14 cellular contexts compared by ENCODE assay signal in genomic region chr1:23081376-23081775, GRCh38.
DNase-seq lines count a peak whose midpoint lies in the region; ATAC-seq and TF ChIP-seq lines count a peak whose summit lies in the region.
"Had no signal": no experiment of that assay in that cellular context is flagged by ENCODE, and none has a peak within 500 bp of the region (broad histone marks: within the 10 kb centered on the region; RNA-seq: fewer than 3 reads in every experiment).

No MANE protein-coding gene starts in this region.

- peak; percentile 18 for TF ChIP-seq CTCF in activated CD8-positive, alpha-beta T cell treated with anti-CD3 and anti-CD28 coated beads for 36 hours (IDR thresholded peaks at IDR 0.05)
- peak; percentile 63 for TF ChIP-seq CTCF in epithelial cell of esophagus (IDR thresholded peaks at IDR 0.05; ENCODE audit: insufficient read depth, low read depth, low read length, missing control alignments)

- POLR2A ChIA-PET in activated CD8-positive, alpha-beta T cell treated with anti-CD3 and anti-CD28 coated beads for 36 hours (lab: Charles Lee), result no interaction called here
- POLR2A ChIA-PET in activated CD8-positive, alpha-beta T cell treated with anti-CD3 and anti-CD28 coated beads, Interleukin-2, amount 10 ng/mL, durations not matched to agents 7 days and 5 days (lab: Charles Lee), result no interaction called here

- intact Hi-C loops in activated CD8-positive, alpha-beta T cell treated with anti-CD3 and anti-CD28 coated beads for 36 hours (cut with micrococcal nuclease), result no loop called here

- H3K4me3 Mint-ChIP-seq in activated CD8-positive, alpha-beta T cell treated with anti-CD3 and anti-CD28 coated beads for 36 hours, result no peak overlapping the region
- H3K4me3 Mint-ChIP-seq in activated CD8-positive, alpha-beta T cell treated with anti-CD3 and anti-CD28 coated beads, Interleukin-2, amount 10 ng/mL, durations not matched to agents 7 days and 5 days, result no peak overlapping the region
- no peak overlapping the region for H3K4me3 Mint-ChIP-seq in stimulated activated effector memory CD8-positive, alpha-beta T cell treated with anti-CD3 and anti-CD28 coated beads, Interleukin-12 subunit alpha, Interleukin-12 subunit beta, amount 100 ng/mL, for 72 hours
- H3K4me3 Mint-ChIP-seq: central memory CD8-positive, alpha-beta T cell had no signal

- no peaks in the 10 kb centered on the region for H3K4me1 Mint-ChIP-seq in activated CD8-positive, alpha-beta T cell treated with anti-CD3 and anti-CD28 coated beads for 36 hours (ENCODE audit: low read depth)
- H3K4me1 Mint-ChIP-seq in activated CD8-positive, alpha-beta T cell treated with anti-CD3 and anti-CD28 coated beads, Interleukin-2, amount 10 ng/mL, durations not matched to agents 7 days and 5 days (ENCODE audit: low read depth), result no peaks in the 10 kb centered on the region
- H3K4me1 Mint-ChIP-seq in stimulated activated effector memory CD8-positive, alpha-beta T cell treated with anti-CD3 and anti-CD28 coated beads, Interleukin-12 subunit alpha, Interleukin-12 subunit beta, amount 100 ng/mL, for 72 hours, result no peaks in the 10 kb centered on the region
- H3K4me1 Mint-ChIP-seq: central memory CD8-positive, alpha-beta T cell had no signal

- no peaks in the 10 kb centered on the region for H3K27me3 Mint-ChIP-seq in activated CD8-positive, alpha-beta T cell treated with anti-CD3 and anti-CD28 coated beads for 36 hours
- H3K27me3 Mint-ChIP-seq in activated CD8-positive, alpha-beta T cell treated with anti-CD3 and anti-CD28 coated beads, Interleukin-2, amount 10 ng/mL, durations not matched to agents 7 days and 5 days (ENCODE audit: low read depth), result no peaks in the 10 kb centered on the region
- H3K27me3 Mint-ChIP-seq: central memory CD8-positive, alpha-beta T cell had no signal

- H3K36me3 Mint-ChIP-seq in activated CD8-positive, alpha-beta T cell treated with anti-CD3 and anti-CD28 coated beads for 36 hours (ENCODE audit: low read depth), result peaks cover 32% of the 10 kb centered on the region
- H3K36me3 Mint-ChIP-seq in activated CD8-positive, alpha-beta T cell treated with anti-CD3 and anti-CD28 coated beads, Interleukin-2, amount 10 ng/mL, durations not matched to agents 7 days and 5 days (ENCODE audit: low read depth), result peaks cover 71% of the 10 kb centered on the region
- H3K36me3 Mint-ChIP-seq in stimulated activated effector memory CD8-positive, alpha-beta T cell treated with anti-CD3 and anti-CD28 coated beads, Interleukin-12 subunit alpha, Interleukin-12 subunit beta, amount 100 ng/mL, for 72 hours, result peaks cover 100% of the 10 kb centered on the region

- no peak overlapping the region for H3K4me3 ChIP-seq in epithelial cell of esophagus (ENCODE audit: low read length)
- H3K4me3 ChIP-seq: prostate gland had no signal

- no peaks in the 10 kb centered on the region for H3K9me3 Mint-ChIP-seq in activated CD8-positive, alpha-beta T cell treated with anti-CD3 and anti-CD28 coated beads for 36 hours
- no peaks in the 10 kb centered on the region for H3K9me3 Mint-ChIP-seq in activated CD8-positive, alpha-beta T cell treated with anti-CD3 and anti-CD28 coated beads, Interleukin-2, amount 10 ng/mL, durations not matched to agents 7 days and 5 days (ENCODE audit: insufficient read depth)
- no peaks in the 10 kb centered on the region for H3K9me3 Mint-ChIP-seq in stimulated activated effector memory CD8-positive, alpha-beta T cell treated with anti-CD3 and anti-CD28 coated beads, Interleukin-12 subunit alpha, Interleukin-12 subunit beta, amount 100 ng/mL, for 72 hours
- H3K9me3 Mint-ChIP-seq: central memory CD8-positive, alpha-beta T cell had no signal

- H3K27ac Mint-ChIP-seq in activated CD8-positive, alpha-beta T cell treated with anti-CD3 and anti-CD28 coated beads for 36 hours, result peak overlapping the region; percentile 13
- no peak overlapping the region for H3K27ac Mint-ChIP-seq in activated CD8-positive, alpha-beta T cell treated with anti-CD3 and anti-CD28 coated beads, Interleukin-2, amount 10 ng/mL, durations not matched to agents 7 days and 5 days
- peak overlapping the region; percentile 27 for H3K27ac Mint-ChIP-seq in stimulated activated effector memory CD8-positive, alpha-beta T cell treated with anti-CD3 and anti-CD28 coated beads, Interleukin-12 subunit alpha, Interleukin-12 subunit beta, amount 100 ng/mL, for 72 hours

- CTCF ChIA-PET in activated CD8-positive, alpha-beta T cell treated with anti-CD3 and anti-CD28 coated beads for 36 hours (lab: Charles Lee), result interaction anchor here (0.9 to 3.5 kb wide), 2 partner anchors 18 to 103 kb away, joined by 3 to 27 read pairs; no protein-coding TSS in a partner anchor
- CTCF ChIA-PET in activated CD8-positive, alpha-beta T cell treated with anti-CD3 and anti-CD28 coated beads, Interleukin-2, amount 10 ng/mL, durations not matched to agents 7 days and 5 days (lab: Charles Lee), result interaction anchor here (0.9 to 3.7 kb wide), 5 partner anchors 14 to 119 kb away, joined by 3 to 17 read pairs (median 5); no protein-coding TSS in a partner anchor

- DNase-seq in activated CD8-positive, alpha-beta T cell treated with anti-CD3 and anti-CD28 coated beads for 36 hours, result no peak
- no peak for DNase-seq in activated CD8-positive, alpha-beta T cell treated with anti-CD3 and anti-CD28 coated beads, Interleukin-2, amount 10 ng/mL, durations not matched to agents 7 days and 5 days
- DNase-seq in RKO (ENCODE audit: low spot score) (peak; percentile 39), epithelial cell of esophagus (ENCODE audit: low read depth) (peak; percentile 48)
- DNase-seq in stimulated activated effector memory CD8-positive, alpha-beta T cell treated with anti-CD3 and anti-CD28 coated beads, Interleukin-12 subunit alpha, Interleukin-12 subunit beta, amount 100 ng/mL, for 72 hours (ENCODE audit: low spot score in 2 of 2), result no peak
- DNase-seq in activated T-cell treated with anti-CD3 and anti-CD28 coated beads, Interleukin-2, amount 50 U/mL, for 1 hour, result no peak
- no peak for DNase-seq in activated CD8-positive, alpha-beta memory T cell treated with anti-CD3 and anti-CD28 coated beads for 24 hours
- DNase-seq: ACHN; foreskin fibroblast; KBM-7; stimulated activated CD4-positive, alpha-beta T cell treated with anti-CD3 and anti-CD28 coated beads, Interleukin-2, amount 100 ng/mL, for 48 hours had no signal

- peak; percentile 39 for ATAC-seq in activated CD8-positive, alpha-beta T cell treated with anti-CD3 and anti-CD28 coated beads for 36 hours
- ATAC-seq in activated CD8-positive, alpha-beta T cell treated with anti-CD3 and anti-CD28 coated beads, Interleukin-2, amount 10 ng/mL, durations not matched to agents 7 days and 5 days, result no peak
- no peak for ATAC-seq in stimulated activated effector memory CD8-positive, alpha-beta T cell treated with anti-CD3 and anti-CD28 coated beads, Interleukin-12 subunit alpha, Interleukin-12 subunit beta, amount 100 ng/mL, for 72 hours
- ATAC-seq in GM18867 (IDR thresholded peaks at IDR 0.05; ENCODE audit: unreplicated experiment), result no peak

Comparison
In these comparisons a context has a peak if more than half of its experiments do, and no peak if none do; other contexts are left out.
1. DNase-seq: peak in RKO (single experiment) and epithelial cell of esophagus (single experiment); none in activated CD8-positive, alpha-beta T cell treated with anti-CD3 and anti-CD28 coated beads for 36 hours (single experiment), activated CD8-positive, alpha-beta T cell treated with anti-CD3 and anti-CD28 coated beads, Interleukin-2, amount 10 ng/mL, durations not matched to agents 7 days and 5 days (single experiment), stimulated activated effector memory CD8-positive, alpha-beta T cell treated with anti-CD3 and anti-CD28 coated beads, Interleukin-12 subunit alpha, Interleukin-12 subunit beta, amount 100 ng/mL, for 72 hours (0 of 2), activated T-cell treated with anti-CD3 and anti-CD28 coated beads, Interleukin-2, amount 50 U/mL, for 1 hour (single experiment) and activated CD8-positive, alpha-beta memory T cell treated with anti-CD3 and anti-CD28 coated beads for 24 hours (single experiment).